20 cellular contexts compared by ENCODE assay signal in genomic region chr7:134029-134428, GRCh38. TPM values are rescaled to one million over a fixed set of nuclear protein-coding genes. Genes with fewer than 3 reads are reported as not detected.
A peak's percentile ranks its signal among the peaks of the same experiment; 100 is the strongest.
DNase-seq lines count a peak whose midpoint lies in the region; ATAC-seq, FAIRE-seq and TF ChIP-seq lines count a peak whose summit lies in the region.
"Had no signal": no experiment of that assay in that cellular context is flagged by ENCODE, and none has a peak within 500 bp of the region (broad histone marks: within the 10 kb centered on the region; RNA-seq: fewer than 3 reads in every experiment).

No MANE protein-coding gene starts in this region.

- no peak overlapping the region for H3K4me3 ChIP-seq in H7 (ENCODE audit: insufficient read depth, low read depth, low read length)
- no peak overlapping the region for H3K4me3 ChIP-seq in kidney (ENCODE audit: low read length in 2 of 2)
- H3K4me3 ChIP-seq in osteoblast (ENCODE audit: insufficient read depth, low read length): no peak overlapping the region
- H3K4me3 ChIP-seq: GM23248, HAP-1 had no signal

- intact Hi-C loops in dendritic cell treated with granulocyte-macrophage colony-stimulating factor and Interleukin-4, amounts not matched to agents 40 ng/mL and 50 ng/mL, for 4 days (cut with micrococcal nuclease): no loop called here
- intact Hi-C loops in kidney (cut with DNase I): no loop called here

- no peaks in the 10 kb centered on the region for H3K36me3 ChIP-seq in H7 (replicated peaks; ENCODE audit: control insufficient read depth, insufficient read depth, low read length)
- no peaks in the 10 kb centered on the region for H3K36me3 ChIP-seq in kidney (ENCODE audit: control insufficient read depth in 1 of 2, insufficient read depth in 2 of 2, low read length in 2 of 2)
- no peaks in the 10 kb centered on the region for H3K36me3 ChIP-seq in osteoblast (ENCODE audit: insufficient read depth, low read length)
- H3K36me3 ChIP-seq: HAP-1 had no signal

- H3K4me2 ChIP-seq in osteoblast (ENCODE audit: insufficient read depth, low read length): no peak overlapping the region

- H4K20me1 ChIP-seq in osteoblast (ENCODE audit: insufficient read depth, low read length): no peaks in the 10 kb centered on the region

- H3K27ac ChIP-seq in kidney (ENCODE audit: low read depth in 2 of 2, low read length in 2 of 2) (no peak overlapping the region), osteoblast (ENCODE audit: low read depth, low read length) (no peak overlapping the region)
- H3K27ac ChIP-seq: GM23248 had no signal

- no peak for ATAC-seq in GM19395 (IDR thresholded peaks at IDR 0.05; ENCODE audit: unreplicated experiment)
- ATAC-seq: HepG2 had no signal

- TF ChIP-seq CTCF in kidney (IDR thresholded peaks at IDR 0.05; ENCODE audit: borderline replicate concordance, extremely low read depth, insufficient read depth): no peak
- no peak for TF ChIP-seq CTCF in osteoblast (IDR thresholded peaks at IDR 0.05; ENCODE audit: extremely low read depth, low read depth, low read length)

- peaks cover 8% of the 10 kb centered on the region for H3K27me3 Mint-ChIP-seq in dendritic cell treated with granulocyte-macrophage colony-stimulating factor and Interleukin-4, amounts not matched to agents 40 ng/mL and 50 ng/mL, for 4 days

- no peaks in the 10 kb centered on the region for H3K79me2 ChIP-seq in osteoblast (ENCODE audit: insufficient read depth, low read length)

- DNase-seq in H7 (peak; percentile 40), kidney (peak; percentile 53), osteoblast (ENCODE audit: insufficient read length, low spot score, missing footprints) (peak; percentile 63), NCI-H446 treated with DMSO at 0.1 percent for 48 hours (lab: John Stamatoyannopoulos, UW) (no peak)
- DNase-seq in stimulated activated naive CD4-positive, alpha-beta T cell (lab: John Stamatoyannopoulos, UW): no peak
- DNase-seq: C1 segment of cervical spinal cord; Calu3; CD4-positive, alpha-beta T cell; DMS79 treated with DMSO at 0.1 percent for 48 hours; EL had no signal

- no peaks in the 10 kb centered on the region for H3K36me3 Mint-ChIP-seq in dendritic cell treated with granulocyte-macrophage colony-stimulating factor and Interleukin-4, amounts not matched to agents 40 ng/mL and 50 ng/mL, for 4 days (ENCODE audit: low read depth)

- H3K27me3 ChIP-seq in H7 (ENCODE audit: control insufficient read depth, insufficient read depth, low read length) (no peaks in the 10 kb centered on the region), osteoblast (ENCODE audit: insufficient read depth, low read length) (no peaks in the 10 kb centered on the region)

- H3K9me3 Mint-ChIP-seq in dendritic cell treated with granulocyte-macrophage colony-stimulating factor and Interleukin-4, amounts not matched to agents 40 ng/mL and 50 ng/mL, for 4 days: no peaks in the 10 kb centered on the region
- H3K9me3 Mint-ChIP-seq: CD4-positive, alpha-beta T cell had no signal

- H3K9ac ChIP-seq in kidney (ENCODE audit: low read length in 2 of 2): no peak overlapping the region
- H3K9ac ChIP-seq: GM23248 had no signal

- no peak overlapping the region for H2AFZ ChIP-seq in osteoblast (ENCODE audit: low read length)
- H2AFZ ChIP-seq: GM23248 had no signal

- no peak overlapping the region for H3K4me3 Mint-ChIP-seq in dendritic cell treated with granulocyte-macrophage colony-stimulating factor and Interleukin-4, amounts not matched to agents 40 ng/mL and 50 ng/mL, for 4 days
- H3K4me3 Mint-ChIP-seq: B cell; CD4-positive, alpha-beta T cell had no signal

- peaks cover 65% of the 10 kb centered on the region for H3K4me1 Mint-ChIP-seq in dendritic cell treated with granulocyte-macrophage colony-stimulating factor and Interleukin-4, amounts not matched to agents 40 ng/mL and 50 ng/mL, for 4 days (ENCODE audit: low read depth)
- H3K4me1 Mint-ChIP-seq: B cell had no signal

- H3K27ac Mint-ChIP-seq in dendritic cell treated with granulocyte-macrophage colony-stimulating factor and Interleukin-4, amounts not matched to agents 40 ng/mL and 50 ng/mL, for 4 days: peak overlapping the region; percentile 34
- H3K27ac Mint-ChIP-seq: B cell; CD4-positive, alpha-beta T cell had no signal

- H3K9me3 ChIP-seq in kidney (ENCODE audit: control insufficient read depth in 1 of 2, low read length in 2 of 2) (no peaks in the 10 kb centered on the region), osteoblast (ENCODE audit: low read depth, low read length) (no peaks in the 10 kb centered on the region)
- H3K9me3 ChIP-seq: HAP-1 had no signal

- no peaks in the 10 kb centered on the region for H3K4me1 ChIP-seq in kidney (ENCODE audit: control insufficient read depth in 1 of 2, insufficient read depth in 1 of 2, low read depth in 1 of 2, low read length in 2 of 2)
- H3K4me1 ChIP-seq in osteoblast (ENCODE audit: insufficient read depth, low read length): peaks cover 12% of the 10 kb centered on the region
- H3K4me1 ChIP-seq: HAP-1 had no signal

- FAIRE-seq in kidney (lab: Jason Lieb, UNC): no peak
- FAIRE-seq: A204.1, G401.6, GM12891, GM19239, HepG2 had no signal

RNA-seq across cellular contexts. Expression of gene FAM20C, which starts 58.3 kb away (rescaled TPM):
- total RNA-seq in H7 (2014; rRNA removed; shearing (Covaris generic)): 63.2 and 71.5 TPM in 2 replicates
- 84.9 TPM for total RNA-seq in kidney
- 114 TPM for polyA plus RNA-seq in kidney (ENCODE audit: insufficient read depth, low read depth, low replicate concordance)
- total RNA-seq in osteoblast: 38.6 and 46.0 TPM in 2 replicates

Comparison
In these comparisons a context has a peak if more than half of its experiments do, and no peak if none do; other contexts are left out.
1. DNase-seq: peak in H7 (single experiment), kidney (single experiment) and osteoblast (single experiment); none in NCI-H446 treated with DMSO at 0.1 percent for 48 hours (single experiment) and stimulated activated naive CD4-positive, alpha-beta T cell (0 of 6).